18 cellular contexts compared by ENCODE assay signal in genomic region chr17:50167371-50167770, GRCh38. TPM values are rescaled to one million over a fixed set of nuclear protein-coding genes. Genes with fewer than 3 reads are reported as not detected.
DNase-seq lines count a peak whose midpoint lies in the region; ATAC-seq and TF ChIP-seq lines count a peak whose summit lies in the region.
"Had no signal": no experiment of that assay in that cellular context is flagged by ENCODE, and none has a peak within 500 bp of the region (broad histone marks: within the 10 kb centered on the region; RNA-seq: fewer than 3 reads in every experiment).

No MANE protein-coding gene starts in this region.

- TF ChIP-seq CTCF in heart left ventricle (IDR thresholded peaks at IDR 0.05) (no peak), thoracic aorta (IDR thresholded peaks at IDR 0.05) (no peak)

- H4K91ac ChIP-seq in neuronal stem cell (ENCODE audit: low read depth, low read length, poor library complexity), result no peak overlapping the region

- ATAC-seq in heart left ventricle (no peak), thoracic aorta (ENCODE audit: insufficient number of reproducible peaks, low FRiP score, low read depth) (no peak), GM18858 (IDR thresholded peaks at IDR 0.05; ENCODE audit: unreplicated experiment) (no peak)

- H2AFZ ChIP-seq in Karpas-422 (ENCODE audit: low read length) (no peak overlapping the region), neuronal stem cell (ENCODE audit: low read length) (no peak overlapping the region)

- no peaks in the 10 kb centered on the region for H3K79me1 ChIP-seq in neuronal stem cell (ENCODE audit: low read depth, low read length)

- peak overlapping the region; percentile 55 for H3K4me2 ChIP-seq in Karpas-422 (ENCODE audit: low read depth, low read length, poor library complexity, severe bottlenecking)
- H3K4me2 ChIP-seq in neuronal stem cell (ENCODE audit: insufficient read depth, low read length, poor library complexity, severe bottlenecking), result no peak overlapping the region
- H3K4me2 ChIP-seq: KMS-11 had no signal

- H3K9ac ChIP-seq in Karpas-422 (ENCODE audit: low read length), result no peak overlapping the region
- no peak overlapping the region for H3K9ac ChIP-seq in neuronal stem cell (ENCODE audit: low read depth, low read length, poor library complexity)
- H3K9ac ChIP-seq: KMS-11 had no signal

- H4K8ac ChIP-seq in neuronal stem cell (ENCODE audit: low read depth, low read length), result no peak overlapping the region

- peaks cover 22% of the 10 kb centered on the region for H3K4me1 ChIP-seq in Karpas-422 (ENCODE audit: low read length)
- peaks cover 0 to 75% (median 17%) of the 10 kb centered on the region in 12 donors for H3K4me1 ChIP-seq in heart left ventricle
- H3K4me1 ChIP-seq in neuronal stem cell (ENCODE audit: control insufficient read depth in 2 of 2, insufficient read depth in 1 of 2, low read depth in 1 of 2, low read length in 2 of 2), result peaks cover 0 to 2% of the 10 kb centered on the region in 2 donors
- H3K4me1 ChIP-seq in thoracic aorta (ENCODE audit: control insufficient read depth in 1 of 2, low read depth in 2 of 2), result peaks cover 24 to 66% of the 10 kb centered on the region in 2 donors
- H3K4me1 ChIP-seq: BE2C had no signal

- no peak overlapping the region for H2BK5ac ChIP-seq in neuronal stem cell (ENCODE audit: low read length)

- peak overlapping the region; percentile 79 for H2BK12ac ChIP-seq in neuronal stem cell (ENCODE audit: low read length)

- H3K36me3 ChIP-seq in Karpas-422 (ENCODE audit: insufficient read depth, low read length) (no peaks in the 10 kb centered on the region), heart left ventricle (peaks cover 0 to 9% (median 3%) of the 10 kb centered on the region in 9 donors), neuronal stem cell (replicated peaks in 1 of 2; ENCODE audit: control insufficient read depth in 2 of 2, insufficient read depth in 2 of 2, low read length in 2 of 2) (no peaks in the 10 kb centered on the region), thoracic aorta (peaks cover 9% of the 10 kb centered on the region)
- H3K36me3 ChIP-seq: BE2C, Peyer's patch had no signal

- H3K4ac ChIP-seq in neuronal stem cell (ENCODE audit: low read length), result no peak overlapping the region

- no peaks in the 10 kb centered on the region for H3K9me2 ChIP-seq in Karpas-422 (replicated peaks; ENCODE audit: insufficient read depth, low read length)

- no peak overlapping the region for H3K4me3 ChIP-seq in Karpas-422 (ENCODE audit: low read length)
- peak overlapping the region in 9 of 12 donors; percentile 7 to 57 (median 37) for H3K4me3 ChIP-seq in heart left ventricle
- H3K4me3 ChIP-seq in neuronal stem cell (ENCODE audit: low read length in 2 of 2), result no peak overlapping the region
- H3K4me3 ChIP-seq in thoracic aorta, result peak overlapping the region; percentile 62
- H3K4me3 ChIP-seq: Peyer's patch had no signal

- peak overlapping the region; percentile 61 for H2BK15ac ChIP-seq in neuronal stem cell (ENCODE audit: low read length)

- 68 to 82% (median 70%) methylated on average over 15 to 19 of the region's 19 CpGs for WGBS in heart left ventricle, 4 donors
- WGBS in neuronal stem cell (ENCODE audit: extremely low coverage in 2 of 2, insufficient read length in 2 of 2, insufficient replicate concordance in 1 of 2), 2 donors, result no CpG with 5 or more reads among the region's 19 CpGs

- H2AK5ac ChIP-seq in neuronal stem cell (ENCODE audit: low read depth, low read length), result peak overlapping the region; percentile 82

- no peaks in the 10 kb centered on the region for H3K27me3 ChIP-seq in Karpas-422 (ENCODE audit: low read length)
- H3K27me3 ChIP-seq in heart left ventricle, result no peaks in the 10 kb centered on the region
- peaks cover 0 to 6% (median 0%) of the 10 kb centered on the region in 3 experiments for H3K27me3 ChIP-seq in neuronal stem cell (ENCODE audit: control insufficient read depth in 3 of 3, insufficient read depth in 3 of 3, low read depth in 1 of 3, low read length in 3 of 3)
- no peaks in the 10 kb centered on the region for H3K27me3 ChIP-seq in thoracic aorta (replicated peaks; ENCODE audit: insufficient read depth)
- H3K27me3 ChIP-seq: BE2C, Peyer's patch had no signal

- no peak overlapping the region for H3K23ac ChIP-seq in neuronal stem cell (ENCODE audit: low read depth, low read length, poor library complexity)

- no peak overlapping the region for H2BK120ac ChIP-seq in neuronal stem cell (ENCODE audit: low read depth, low read length)

- peak overlapping the region; percentile 47 for H3K14ac ChIP-seq in neuronal stem cell (ENCODE audit: low read length)

- no peaks in the 10 kb centered on the region; the same call in 1 of the 2 replicates for H4K20me1 ChIP-seq in Karpas-422 (ENCODE audit: insufficient read depth, low read depth, low read length)

- H3K79me2 ChIP-seq in Karpas-422 (ENCODE audit: low read length), result no peaks in the 10 kb centered on the region

- H3K18ac ChIP-seq in neuronal stem cell (ENCODE audit: low read length), result peak overlapping the region; percentile 74

- intact Hi-C loops in heart left ventricle (cut with DNase I), result loop anchor here in 5 of 10 donors (5.0 to 10.0 kb wide), 2 partner anchors 35 to 53 kb away; partner anchors contain the start of gene SAMD14 (in 3 of the 5)
- intact Hi-C loops in head of caudate nucleus (cut with DNase I), result no loop called here

- DNase-seq in Karpas-422 (no peak), heart left ventricle (peak in 1 of 5 donors; percentile 23), neuronal stem cell (ENCODE audit: low spot score) (no peak), thoracic aorta (ENCODE audit: low spot score) (no peak), OCI-M1 (lab: John Stamatoyannopoulos, UW) (no peak), head of caudate nucleus (no peak)
- DNase-seq: ACHN; BE2C; CD8-positive, alpha-beta memory T cell; DND-41; MM.1S; NCI-H187 treated with DMSO at 0.1 percent for 48 hours; NCI-H446 treated with DMSO at 0.1 percent for 48 hours; NCI-H774; Peyer's patch; SIG-M5 had no signal

- H3K9me3 ChIP-seq in Karpas-422 (ENCODE audit: low read length) (no peaks in the 10 kb centered on the region), heart left ventricle (no peaks in the 10 kb centered on the region), neuronal stem cell (replicated peaks in 1 of 2; ENCODE audit: control insufficient read depth in 2 of 2, insufficient read depth in 1 of 2, low read depth in 1 of 2, low read length in 2 of 2) (no peaks in the 10 kb centered on the region), thoracic aorta (no peaks in the 10 kb centered on the region)
- H3K9me3 ChIP-seq: BE2C, Peyer's patch had no signal

- no peak for TF ChIP-seq POLR2A in heart left ventricle (IDR thresholded peaks at IDR 0.05)

- H3K27ac ChIP-seq in Karpas-422 (ENCODE audit: low read length) (no peak overlapping the region), heart left ventricle (peak overlapping the region in 9 of 12 donors; percentile 13 to 94 (median 46)), neuronal stem cell (replicated peaks; ENCODE audit: low read length) (no peak overlapping the region), thoracic aorta (peak overlapping the region; percentile 98 to 99)
- H3K27ac ChIP-seq: KMS-11, Peyer's patch had no signal

RNA-seq across cellular contexts. Expression of gene SGCA, which starts 1.6 kb away (rescaled TPM):
- total RNA-seq in Karpas-422 (2014; rRNA removed; shearing (Covaris generic); ENCODE audit: low replicate concordance), result not detected in 2 replicates
- total RNA-seq in heart left ventricle (100 to 1,000 TPM; 110 to 224 (median 151) TPM), thoracic aorta (100 to 1,000 TPM in 1 of 2 donors, 10 to 100 TPM in 1; 95.5 to 158 TPM)
- polyA plus RNA-seq in heart left ventricle, result 100 to 1,000 TPM in 1 of 2 donors, 10 to 100 TPM in 1; 96.5 to 225 TPM
- 0.57 TPM for polyA plus RNA-seq in neuronal stem cell (2013, experiment 1 of 2)
- 0.35 TPM for polyA plus RNA-seq in neuronal stem cell (2013, experiment 2 of 2)
- polyA plus RNA-seq: CD8-positive, alpha-beta memory T cell had no signal

RNA-seq across cellular contexts. Expression of gene PPP1R9B, which starts 16.9 kb away (rescaled TPM):
- total RNA-seq in Karpas-422 (2014; rRNA removed; shearing (Covaris generic); ENCODE audit: low replicate concordance), result 41.0 and 106 TPM in 2 replicates
- total RNA-seq in heart left ventricle (10 to 100 TPM; 17.0 to 55.9 (median 31.3) TPM), thoracic aorta (10 to 100 TPM; 53.3 to 67.1 TPM)
- polyA plus RNA-seq in heart left ventricle, result 10 to 100 TPM; 30.4 to 33.4 TPM
- 19.8 TPM for polyA plus RNA-seq in neuronal stem cell (2013, experiment 1 of 2)
- 19.4 TPM for polyA plus RNA-seq in neuronal stem cell (2013, experiment 2 of 2)

RNA-seq across cellular contexts. Expression of gene COL1A1, which starts 34.1 kb away (rescaled TPM):
- not detected in 2 replicates for total RNA-seq in Karpas-422 (2014; rRNA removed; shearing (Covaris generic); ENCODE audit: low replicate concordance)
- total RNA-seq in heart left ventricle, result 100 to 1,000 TPM in 3 of 9 donors, 10 to 100 TPM in 6; 10.2 to 897 (median 55.4) TPM
- polyA plus RNA-seq in heart left ventricle, result 100 to 1,000 TPM in 1 of 2 donors, 10 to 100 TPM in 1; 17.2 to 109 TPM
- 17.9 TPM for polyA plus RNA-seq in neuronal stem cell (2013, experiment 1 of 2)
- 18.4 TPM for polyA plus RNA-seq in neuronal stem cell (2013, experiment 2 of 2)
- 100 to 1,000 TPM; 261 to 270 TPM for total RNA-seq in thoracic aorta
- polyA plus RNA-seq: CD8-positive, alpha-beta memory T cell had no signal

RNA-seq across cellular contexts. Expression of gene SAMD14, which starts 37.4 kb away (rescaled TPM):
- total RNA-seq in Karpas-422 (2014; rRNA removed; shearing (Covaris generic); ENCODE audit: low replicate concordance), result not detected in 2 replicates
- total RNA-seq in heart left ventricle (1 to 10 TPM in 7 of 9 donors, under 1 TPM in 2; 0.44 to 3.9 (median 1.2) TPM), thoracic aorta (10 to 100 TPM in 1 of 2 donors, 1 to 10 TPM in 1; 9.7 to 11.5 TPM)
- 1 to 10 TPM in 1 of 2 donors, under 1 TPM in 1; 0.72 to 2.8 TPM for polyA plus RNA-seq in heart left ventricle
- polyA plus RNA-seq in neuronal stem cell (2013, experiment 1 of 2), result 31.6 TPM
- polyA plus RNA-seq in neuronal stem cell (2013, experiment 2 of 2), result 33.4 TPM
- polyA plus RNA-seq: CD8-positive, alpha-beta memory T cell had no signal

Comparison
In these comparisons a context has a peak if more than half of its experiments do, and no peak if none do; other contexts are left out.
1. H3K27ac ChIP-seq: peak in heart left ventricle (9 of 12) and thoracic aorta (2 of 2); none in Karpas-422 (single experiment) and neuronal stem cell (single experiment).
2. H3K4me3 ChIP-seq: peak in heart left ventricle (9 of 12) and thoracic aorta (single experiment); none in Karpas-422 (single experiment) and neuronal stem cell (0 of 2).
3. RNA of gene SGCA, which starts 1.6 kb away (total RNA-seq): 95.5 to 158 TPM in thoracic aorta and 110 to 224 TPM in heart left ventricle; not detected in Karpas-422; every median in the first group is over 10 times any median in the second.
4. RNA of gene COL1A1, which starts 34.1 kb away (total RNA-seq): 261 to 270 TPM in thoracic aorta and 10.2 to 897 TPM in heart left ventricle; not detected in Karpas-422; every median in the first group is over 10 times any median in the second.